In the genomic region with DNA sequence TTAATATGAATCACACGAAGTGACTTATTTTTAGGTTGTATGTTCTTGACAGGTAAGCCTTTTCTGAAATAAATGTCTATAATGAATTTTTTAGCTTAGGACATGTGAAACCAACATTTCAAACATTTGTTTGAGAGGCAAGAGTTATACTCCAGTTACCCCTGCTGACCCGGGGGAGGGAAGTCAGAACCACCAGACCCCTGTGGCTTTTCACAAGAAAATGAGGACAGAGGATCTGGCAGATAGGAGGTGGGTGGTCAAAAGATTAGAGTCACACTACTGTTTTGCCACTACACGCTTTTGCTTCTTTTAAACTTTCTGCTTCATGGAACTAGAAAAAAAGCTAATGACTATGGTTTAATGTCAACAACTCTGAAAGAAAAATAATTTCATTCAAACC, we compare ENCODE assay signal across 27 cellular contexts. TPM values are rescaled to one million over a fixed set of nuclear protein-coding genes. Genes with fewer than 3 reads are reported as not detected.
DNase-seq lines count a peak whose midpoint lies in the region; FAIRE-seq and TF ChIP-seq lines count a peak whose summit lies in the region.
"Had no signal": no experiment of that assay in that cellular context is flagged by ENCODE, and none has a peak within 500 bp of the region (broad histone marks: within the 10 kb centered on the region; RNA-seq: fewer than 3 reads in every experiment).

No MANE protein-coding gene starts in this region.

- WGBS in HUES64: 33% methylated on average over 3 of the region's 3 CpGs

- H3K36me3 ChIP-seq in HUES64 (ENCODE audit: insufficient read depth, low read length): no peaks in the 10 kb centered on the region
- no peaks in the 10 kb centered on the region for H3K36me3 ChIP-seq in bronchial epithelial cell (ENCODE audit: control insufficient read depth, insufficient read depth, low read length)
- H3K36me3 ChIP-seq: BLaER1, SJSA1 had no signal

- H3K27me3 ChIP-seq in HUES64 (ENCODE audit: insufficient read depth, low read length): no peaks in the 10 kb centered on the region
- H3K27me3 ChIP-seq in bronchial epithelial cell (ENCODE audit: control insufficient read depth, insufficient read depth, low read length): no peaks in the 10 kb centered on the region
- H3K27me3 ChIP-seq: BLaER1, SJSA1 had no signal

- H3K9me3 ChIP-seq in HUES64 (ENCODE audit: insufficient read depth, low read depth, low read length): no peaks in the 10 kb centered on the region
- H3K9me3 ChIP-seq: BLaER1, SJSA1 had no signal

- no peak for TF ChIP-seq CTCF in bronchial epithelial cell (IDR thresholded peaks at IDR 0.05; ENCODE audit: insufficient read depth, low read length, severe bottlenecking)

- FAIRE-seq in bronchial epithelial cell (lab: Jason Lieb, UNC): no peak
- no peak for FAIRE-seq in RCC 7860 (lab: Jason Lieb, UNC)
- FAIRE-seq: GM12891, TTC549 had no signal

- H3K9ac ChIP-seq in HUES64 (ENCODE audit: low read depth, low read length): peak overlapping the region; percentile 33; the same call in 1 of the 2 replicates
- H3K9ac ChIP-seq: BLaER1 had no signal

- H3K4me1 ChIP-seq in HUES64 (ENCODE audit: insufficient read depth, low read length): peaks cover 33% of the 10 kb centered on the region
- H3K4me1 ChIP-seq: BLaER1, SJSA1 had no signal

- peak overlapping the region; percentile 73 for H3K27ac ChIP-seq in HUES64 (ENCODE audit: low read depth, low read length)
- H3K27ac ChIP-seq: BLaER1, SJSA1 had no signal

- DNase-seq in ELF-1 (ENCODE audit: low read depth, low spot score) (peak; percentile 41), bronchial epithelial cell (ENCODE audit: low read depth) (peak; percentile 31), left kidney (ENCODE audit: low read depth, low spot score) (peak; percentile 27), SHP77 treated with DMSO at 0.1 percent for 48 hours (lab: John Stamatoyannopoulos, UW) (no peak), RCC 7860 (ENCODE audit: low spot score) (no peak), HT-29 (ENCODE audit: low spot score) (no peak)
- no peak for DNase-seq in activated CD4-positive, alpha-beta T cell treated with anti-CD3 and anti-CD28 coated beads for 1 hour
- DNase-seq: activated CD4-positive, alpha-beta T cell treated with anti-CD3 and anti-CD28 coated beads, Interleukin-2, amount 50 U/mL, for 1 hour; activated CD8-positive, alpha-beta memory T cell treated with anti-CD3 and anti-CD28 coated beads, Interleukin-2, amount 10 ng/mL, durations not matched to agents 7 days and 5 days; activated naive CD4-positive, alpha-beta T cell treated with anti-CD3 and anti-CD28 coated beads, Interleukin-2, amount 50 U/mL, for 16 hours; anterior cingulate cortex; COR-L47; head of caudate nucleus; NCI-H1105 treated with DMSO at 0.1 percent for 48 hours; NCI-H2107; NK-92 treated with Interleukin-12 subunit alpha and Interleukin-12 subunit beta, amount 100 ng/mL, for 24 hours; posterior cingulate gyrus; T-helper 1 cell had no signal

- H3K4me3 ChIP-seq in HUES64 (ENCODE audit: low read length): no peak overlapping the region
- H3K4me3 ChIP-seq in bronchial epithelial cell (ENCODE audit: low read depth, low read length): no peak overlapping the region
- H3K4me3 ChIP-seq: BLaER1, SJSA1 had no signal

RNA-seq across cellular contexts. Expression of a gene that starts 27.5 kb away (rescaled TPM):
- polyA plus RNA-seq in HUES64 (2013, experiment 1 of 2): 0.10 TPM
- polyA plus RNA-seq in HUES64 (2013, experiment 2 of 2): 0.13 TPM
- total RNA-seq in bronchial epithelial cell: 17.9 and 31.5 TPM in 2 replicates
- total RNA-seq in HT-29 (2014; rRNA removed; shearing (Covaris generic)): 0.41 and 0.94 TPM in 2 replicates
- total RNA-seq: activated CD8-positive, alpha-beta memory T cell treated with anti-CD3 and anti-CD28 coated beads, Interleukin-2, amount 10 ng/mL, durations not matched to agents 7 days and 5 days; liver; neural crest cell; sciatic nerve; SJSA1 had no signal
- polyA plus RNA-seq: IgD-negative memory B cell, liver had no signal

Comparison
In these comparisons a context has a peak if more than half of its experiments do, and no peak if none do; other contexts are left out.
1. DNase-seq: peak in ELF-1 (single experiment), bronchial epithelial cell (single experiment) and left kidney (single experiment); none in activated CD4-positive, alpha-beta T cell treated with anti-CD3 and anti-CD28 coated beads for 1 hour (single experiment), SHP77 treated with DMSO at 0.1 percent for 48 hours (single experiment), RCC 7860 (single experiment) and HT-29 (single experiment).